16 cellular contexts compared by ENCODE assay signal in the genomic region with DNA sequence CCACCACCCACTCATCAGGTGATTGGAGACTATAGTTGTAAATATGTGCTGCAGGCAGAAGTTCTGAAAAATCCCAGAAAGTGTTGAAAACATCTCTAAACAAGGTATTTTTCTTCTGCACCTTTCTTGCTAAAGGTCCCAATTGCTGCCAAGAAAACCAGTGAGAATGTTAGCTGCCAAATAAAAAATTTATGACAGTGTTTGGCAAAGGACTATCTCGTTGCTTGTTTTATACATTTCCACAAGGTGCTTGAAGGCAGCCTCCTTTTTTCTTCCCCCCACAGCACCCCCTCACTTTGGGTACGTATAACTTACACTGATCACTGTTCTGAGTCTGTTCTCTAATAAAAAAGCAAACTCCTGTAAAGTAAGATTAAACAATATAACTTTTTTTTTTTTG.
A peak's percentile ranks its signal among the peaks of the same experiment; 100 is the strongest.
DNase-seq lines count a peak whose midpoint lies in the region; ATAC-seq, FAIRE-seq and TF ChIP-seq lines count a peak whose summit lies in the region.
"Had no signal": no experiment of that assay in that cellular context is flagged by ENCODE, and none has a peak within 500 bp of the region (broad histone marks: within the 10 kb centered on the region; RNA-seq: fewer than 3 reads in every experiment).

No MANE protein-coding gene starts in this region.

- no peak overlapping the region for H3K56ac ChIP-seq in mesendoderm (ENCODE audit: low read length)

- no peaks in the 10 kb centered on the region for H3K79me2 ChIP-seq in mesendoderm (ENCODE audit: control insufficient read depth, insufficient read depth, low read length)

- H3K23ac ChIP-seq in mesendoderm (ENCODE audit: low read length) = no peak overlapping the region

- H3K9ac ChIP-seq in colonic mucosa (ENCODE audit: low read depth in 2 of 2, low read length in 2 of 2) (no peak overlapping the region), mesendoderm (ENCODE audit: low read length) (no peak overlapping the region)
- H3K9ac ChIP-seq: BLaER1 treated with 17β-estradiol and CSF1 and Interleukin-3, amounts not matched to agents 10 nM and 100 nM had no signal

- no peak for FAIRE-seq in frontal cortex (lab: Jason Lieb, UNC)
- FAIRE-seq: GM19239, H1 had no signal

- TF ChIP-seq POLR2A in transverse colon (IDR thresholded peaks at IDR 0.05) = no peak

- DNase-seq in LNCaP clone FGC (ENCODE audit: low read depth) (peak; percentile 89), colonic mucosa (peak; percentile 11), mesendoderm (no peak), transverse colon (no peak), frontal cortex (ENCODE audit: low spot score in 2 of 2) (no peak)
- DNase-seq in NK-92 treated with Interleukin-12 subunit alpha and Interleukin-12 subunit beta, amount 100 ng/mL, for 24 hours (lab: John Stamatoyannopoulos, UW) = no peak
- DNase-seq: Calu3; CD8-positive, alpha-beta T cell; DMS79 treated with DMSO at 0.1 percent for 48 hours; GF-D8; H9 had no signal

- no peak overlapping the region for H2BK120ac ChIP-seq in mesendoderm (ENCODE audit: low read depth, low read length)

- in situ Hi-C loops in transverse colon (cut with MboI; ENCODE audit: low pct_ligation_motif_present in 1 of 4, low pct_unique_long_range_greater_than_20kb in 1 of 4, low sequenced_read_pairs in 3 of 4) = no loop called here

- H3K9me3 ChIP-seq in colonic mucosa (no peaks in the 10 kb centered on the region), transverse colon (peaks cover 0 to 5% of the 10 kb centered on the region in 2 donors)

- H2BK5ac ChIP-seq in mesendoderm (ENCODE audit: low read length) = no peak overlapping the region

- no peak overlapping the region for H3K4ac ChIP-seq in mesendoderm (ENCODE audit: low read depth, low read length)

- H3K36me3 ChIP-seq in colonic mucosa (no peaks in the 10 kb centered on the region), mesendoderm (ENCODE audit: control insufficient read depth, insufficient read depth, low read length) (no peaks in the 10 kb centered on the region), transverse colon (no peaks in the 10 kb centered on the region)

- H3K18ac ChIP-seq in mesendoderm (ENCODE audit: low read length) = no peak overlapping the region

- H2BK15ac ChIP-seq in mesendoderm (replicated peaks; ENCODE audit: low read depth) = no peak overlapping the region

- intact Hi-C loops in colonic mucosa (cut with DNase I) (no loop called here), transverse colon (cut with DNase I; ENCODE audit: low total_unique reads) (no loop called here)

- TF ChIP-seq EP300 in transverse colon (IDR thresholded peaks at IDR 0.05; ENCODE audit: low read depth) = no peak

- no peak overlapping the region for H3K27ac ChIP-seq in colonic mucosa
- no peak overlapping the region for H3K27ac ChIP-seq in mesendoderm (ENCODE audit: low read depth, low read length)
- peak overlapping the region in 3 of 4 donors; percentile 72 to 77 (median 74) for H3K27ac ChIP-seq in transverse colon
- H3K27ac ChIP-seq: BLaER1 treated with 17β-estradiol and CSF1 and Interleukin-3, amounts not matched to agents 10 nM and 100 nM; HL-60 had no signal

- no peaks in the 10 kb centered on the region for H3K79me1 ChIP-seq in mesendoderm (ENCODE audit: low read length)

- no peak overlapping the region for H2AK5ac ChIP-seq in mesendoderm (ENCODE audit: low read length)

- H4K5ac ChIP-seq in mesendoderm (ENCODE audit: low read length) = no peak overlapping the region

- no peak for ATAC-seq in HG02588 (IDR thresholded peaks at IDR 0.05; ENCODE audit: unreplicated experiment)
- ATAC-seq: CD8-positive, alpha-beta T cell had no signal

- WGBS in mesendoderm (ENCODE audit: extremely low coverage, insufficient coverage, low lambda C conversion rate) = no CpG with 5 or more reads among the region's 2 CpGs
- 41 to 58% methylated on average over 2 of the region's 2 CpGs for WGBS in transverse colon (ENCODE audit: low coverage in 1 of 2), 2 donors

- H3K27me3 ChIP-seq in colonic mucosa (no peaks in the 10 kb centered on the region), mesendoderm (ENCODE audit: insufficient read depth, low read length, poor library complexity) (no peaks in the 10 kb centered on the region), transverse colon (no peaks in the 10 kb centered on the region)
- H3K27me3 ChIP-seq: BLaER1 treated with 17β-estradiol and CSF1 and Interleukin-3, amounts not matched to agents 10 nM and 100 nM had no signal

- peak overlapping the region; percentile 96 for H4K8ac ChIP-seq in mesendoderm (ENCODE audit: low read depth, low read length)

- TF ChIP-seq CTCF in LNCaP clone FGC (IDR thresholded peaks at IDR 0.05; ENCODE audit: control insufficient read depth, extremely low read depth, insufficient read depth) (no peak), colonic mucosa (IDR thresholded peaks at IDR 0.05) (no peak), transverse colon (IDR thresholded peaks at IDR 0.05) (no peak)

- no peak overlapping the region for H3K4me3 ChIP-seq in LNCaP clone FGC (ENCODE audit: low read depth, low read length)
- H3K4me3 ChIP-seq in colonic mucosa = no peak overlapping the region
- H3K4me3 ChIP-seq in mesendoderm (ENCODE audit: low read length) = no peak overlapping the region
- no peak overlapping the region for H3K4me3 ChIP-seq in transverse colon
- H3K4me3 ChIP-seq: BLaER1 treated with 17β-estradiol and CSF1 and Interleukin-3, amounts not matched to agents 10 nM and 100 nM had no signal

- H3K4me2 ChIP-seq in mesendoderm (ENCODE audit: low read length) = no peak overlapping the region
- H3K4me2 ChIP-seq: BLaER1 treated with 17β-estradiol and CSF1 and Interleukin-3, amounts not matched to agents 10 nM and 100 nM had no signal

- H3K4me1 ChIP-seq in colonic mucosa (peaks cover 4% of the 10 kb centered on the region), mesendoderm (ENCODE audit: control insufficient read depth, low read depth, low read length) (peaks cover 9% of the 10 kb centered on the region), transverse colon (peaks cover 0 to 41% (median 30%) of the 10 kb centered on the region in 4 donors)

Comparison
In these comparisons a context has a peak if more than half of its experiments do, and no peak if none do; other contexts are left out.
1. DNase-seq: peak in LNCaP clone FGC (single experiment) and colonic mucosa (single experiment); none in mesendoderm (single experiment), transverse colon (single experiment), frontal cortex (0 of 2) and NK-92 treated with Interleukin-12 subunit alpha and Interleukin-12 subunit beta, amount 100 ng/mL, for 24 hours (single experiment).
2. H3K27ac ChIP-seq: peak in transverse colon (3 of 4); none in colonic mucosa (single experiment) and mesendoderm (single experiment).